Comparison of ENCODE assay signal across 1 cellular context in genomic region chr4:150974251-150974640, GRCh38.
TF ChIP-seq lines count a peak whose summit lies in the region.

No MANE protein-coding gene starts in this region.

TF ChIP-seq in GM12878, 131 proteins besides CTCF, POLR2A, EP300 and RAD21 (continued from another document):
- TF ChIP-seq CEBPB (IDR thresholded peaks at IDR 0.05; ENCODE audit: borderline replicate concordance in 1 of 2, low read depth in 2 of 2, low read length in 2 of 2) (no peak), ELK1 (IDR thresholded peaks at IDR 0.05; ENCODE audit: low read depth, low read length) (no peak), ZNF687 (IDR thresholded peaks at IDR 0.05) (no peak), CHD1 (IDR thresholded peaks at IDR 0.05; ENCODE audit: low read depth, low read length) (no peak), JUNB (IDR thresholded peaks at IDR 0.05) (no peak), SIX5 (IDR thresholded peaks at IDR 0.05; ENCODE audit: low read depth, low read length, severe bottlenecking) (no peak), TCF12 (IDR thresholded peaks at IDR 0.05; ENCODE audit: low read depth, low read length) (no peak), BHLHE40 (IDR thresholded peaks at IDR 0.05; ENCODE audit: borderline replicate concordance in 1 of 2, low read depth in 2 of 2, low read length in 1 of 2) (no peak), JUND (IDR thresholded peaks at IDR 0.05; ENCODE audit: low read depth, low read length) (no peak), ETV6 (conservative IDR thresholded peaks at IDR 0.05 in 1 of 2, IDR thresholded peaks at IDR 0.05 in 1 of 2; ENCODE audit: borderline replicate concordance in 1 of 2, low read depth in 1 of 2) (no peak), CHD2 (IDR thresholded peaks at IDR 0.05; ENCODE audit: borderline replicate concordance, low read depth, low read length) (no peak), USF1 (IDR thresholded peaks at IDR 0.05; ENCODE audit: borderline replicate concordance, extremely low read length, insufficient read depth, low read depth, low read length) (no peak)
